In the genomic region with DNA sequence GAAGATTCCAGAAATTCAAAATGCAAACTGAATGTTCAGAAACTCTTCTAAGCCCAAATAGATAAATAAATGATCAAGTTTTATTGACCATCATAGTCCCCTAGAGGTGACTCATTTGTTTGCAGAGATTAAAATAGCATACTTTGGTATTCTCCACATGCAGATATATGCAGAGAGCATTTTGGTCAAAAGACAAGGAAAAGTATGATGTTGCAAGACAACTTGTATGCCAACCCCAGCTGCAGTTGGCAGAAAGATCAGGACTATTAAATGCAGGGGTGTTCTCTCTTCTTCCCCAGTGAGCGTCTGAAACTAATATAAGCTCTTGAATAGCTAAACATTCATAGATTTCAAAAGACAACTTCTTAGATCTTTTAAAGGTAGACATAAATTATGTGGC, we compare ENCODE assay signal across 25 cellular contexts.
A peak's percentile ranks its signal among the peaks of the same experiment; 100 is the strongest.
DNase-seq lines count a peak whose midpoint lies in the region; ATAC-seq, FAIRE-seq and TF ChIP-seq lines count a peak whose summit lies in the region.
"Had no signal": no experiment of that assay in that cellular context is flagged by ENCODE, and none has a peak within 500 bp of the region (broad histone marks: within the 10 kb centered on the region; RNA-seq: fewer than 3 reads in every experiment).

No MANE protein-coding gene starts in this region.

- H3K36me3 ChIP-seq in BJ (ENCODE audit: control insufficient read depth, insufficient read depth, low read length), result no peaks in the 10 kb centered on the region
- no peaks in the 10 kb centered on the region for H3K36me3 ChIP-seq in astrocyte (ENCODE audit: insufficient read depth, low read length)
- H3K36me3 ChIP-seq: HAP-1, sigmoid colon, suprapubic skin, uterus had no signal

- TF ChIP-seq CTCF in BJ (IDR thresholded peaks at IDR 0.05; ENCODE audit: insufficient read depth, low read depth, low read length), result no peak
- no peak for TF ChIP-seq CTCF in HFF-Myc (IDR thresholded peaks at IDR 0.05; ENCODE audit: low read depth, low read length, missing control alignments)
- no peak for TF ChIP-seq CTCF in astrocyte (IDR thresholded peaks at IDR 0.05; ENCODE audit: insufficient read depth, low read depth, low read length)

- no peak overlapping the region for H3K4me2 ChIP-seq in astrocyte (ENCODE audit: low read length)

- no peak overlapping the region for H3K27ac Mint-ChIP-seq in astrocyte (ENCODE audit: unreplicated experiment)
- no peak overlapping the region for H3K27ac Mint-ChIP-seq in stimulated activated naive B cell treated with anti-CD40 and anti-IgM and Interleukin-4, amounts not matched to agents 10 μg/mL and 1 μg/mL and 100 μg/mL, for 72 hours
- H3K27ac Mint-ChIP-seq in natural killer cell treated with Interleukin-12 subunit alpha and Interleukin-12 subunit beta and Interleukin-15 and Interleukin-18, amount 100 ng/mL, for 72 hours, result no peak overlapping the region
- H3K27ac Mint-ChIP-seq: activated T-cell treated with anti-CD3 and anti-CD28 coated beads, Interleukin-2, amount 50 U/mL, for 24 hours; CD4-positive, alpha-beta T cell; progenitor cell of endocrine pancreas had no signal

- POLR2A ChIA-PET in BJ (lab: Charles Lee), result no interaction called here

- no peaks in the 10 kb centered on the region for H3K9me3 ChIP-seq in astrocyte (ENCODE audit: insufficient read depth, low read depth, low read length)
- H3K9me3 ChIP-seq: HAP-1, uterus had no signal

- H3K9me3 Mint-ChIP-seq in astrocyte (ENCODE audit: unreplicated experiment), result no peaks in the 10 kb centered on the region
- H3K9me3 Mint-ChIP-seq in stimulated activated naive B cell treated with anti-CD40 and anti-IgM and Interleukin-4, amounts not matched to agents 10 μg/mL and 1 μg/mL and 100 μg/mL, for 72 hours, result peaks cover 0 to 4% of the 10 kb centered on the region in 2 donors
- peaks cover 3% of the 10 kb centered on the region for H3K9me3 Mint-ChIP-seq in natural killer cell treated with Interleukin-12 subunit alpha and Interleukin-12 subunit beta and Interleukin-15 and Interleukin-18, amount 100 ng/mL, for 72 hours

- H3K27me3 ChIP-seq in BJ (ENCODE audit: control insufficient read depth, insufficient read depth, low read length) (no peaks in the 10 kb centered on the region), astrocyte (ENCODE audit: insufficient read depth, low read length) (no peaks in the 10 kb centered on the region)
- H3K27me3 ChIP-seq: sigmoid colon, suprapubic skin, uterus had no signal

- no peak overlapping the region for H2AFZ ChIP-seq in astrocyte (ENCODE audit: low read depth, low read length)

- no peak overlapping the region for H3K27ac ChIP-seq in astrocyte (ENCODE audit: low read depth, low read length)
- H3K27ac ChIP-seq: sigmoid colon, suprapubic skin, uterus had no signal

- no peaks in the 10 kb centered on the region for H3K4me1 Mint-ChIP-seq in astrocyte (ENCODE audit: low read depth, unreplicated experiment)
- peaks cover 3 to 6% of the 10 kb centered on the region in 2 donors for H3K4me1 Mint-ChIP-seq in stimulated activated naive B cell treated with anti-CD40 and anti-IgM and Interleukin-4, amounts not matched to agents 10 μg/mL and 1 μg/mL and 100 μg/mL, for 72 hours
- peaks cover 0 to 5% of the 10 kb centered on the region in 2 donors for H3K4me1 Mint-ChIP-seq in natural killer cell treated with Interleukin-12 subunit alpha and Interleukin-12 subunit beta and Interleukin-15 and Interleukin-18, amount 100 ng/mL, for 72 hours (ENCODE audit: low read depth in 2 of 2)

- H3K79me2 ChIP-seq in astrocyte (ENCODE audit: insufficient read depth, low read length), result no peaks in the 10 kb centered on the region

- CTCF ChIA-PET in BJ (lab: Yijun Ruan, JAX), result interaction anchor here (0.7 to 1.2 kb wide), 3 partner anchors 10 to 29 kb away, joined by 3 read pairs; no protein-coding TSS in a partner anchor

- no peaks in the 10 kb centered on the region for H3K27me3 Mint-ChIP-seq in astrocyte (ENCODE audit: low read depth, unreplicated experiment)
- H3K27me3 Mint-ChIP-seq in stimulated activated naive B cell treated with anti-CD40 and anti-IgM and Interleukin-4, amounts not matched to agents 10 μg/mL and 1 μg/mL and 100 μg/mL, for 72 hours, result no peaks in the 10 kb centered on the region
- H3K27me3 Mint-ChIP-seq in natural killer cell treated with Interleukin-12 subunit alpha and Interleukin-12 subunit beta and Interleukin-15 and Interleukin-18, amount 100 ng/mL, for 72 hours, result no peaks in the 10 kb centered on the region
- H3K27me3 Mint-ChIP-seq: activated T-cell treated with anti-CD3 and anti-CD28 coated beads, Interleukin-2, amount 50 U/mL, for 24 hours; CD4-positive, alpha-beta T cell; progenitor cell of endocrine pancreas had no signal

- peak; percentile 29 for FAIRE-seq in astrocyte (lab: Jason Lieb, UNC)
- FAIRE-seq: GM12878, TTC549 had no signal

- no peak overlapping the region for H3K9ac ChIP-seq in astrocyte (ENCODE audit: low read length)

- H3K36me3 Mint-ChIP-seq in astrocyte (ENCODE audit: low read depth, unreplicated experiment), result no peaks in the 10 kb centered on the region
- H3K36me3 Mint-ChIP-seq in stimulated activated naive B cell treated with anti-CD40 and anti-IgM and Interleukin-4, amounts not matched to agents 10 μg/mL and 1 μg/mL and 100 μg/mL, for 72 hours, result peaks cover 2 to 6% of the 10 kb centered on the region in 2 donors
- no peaks in the 10 kb centered on the region for H3K36me3 Mint-ChIP-seq in natural killer cell treated with Interleukin-12 subunit alpha and Interleukin-12 subunit beta and Interleukin-15 and Interleukin-18, amount 100 ng/mL, for 72 hours

- no peak for ATAC-seq in stimulated activated naive B cell treated with anti-CD40 and anti-IgM and Interleukin-4, amounts not matched to agents 10 μg/mL and 1 μg/mL and 100 μg/mL, for 72 hours (replicated peaks)
- no peak for ATAC-seq in HG03469 (IDR thresholded peaks at IDR 0.05; ENCODE audit: unreplicated experiment)
- no peak for ATAC-seq in natural killer cell treated with Interleukin-12 subunit alpha and Interleukin-12 subunit beta and Interleukin-15 and Interleukin-18, amount 100 ng/mL, for 72 hours
- ATAC-seq: GM12878, Right ventricle myocardium inferior had no signal

- H3K4me3 Mint-ChIP-seq in astrocyte (ENCODE audit: unreplicated experiment), result no peak overlapping the region
- H3K4me3 Mint-ChIP-seq in stimulated activated naive B cell treated with anti-CD40 and anti-IgM and Interleukin-4, amounts not matched to agents 10 μg/mL and 1 μg/mL and 100 μg/mL, for 72 hours, result no peak overlapping the region
- no peak overlapping the region for H3K4me3 Mint-ChIP-seq in natural killer cell treated with Interleukin-12 subunit alpha and Interleukin-12 subunit beta and Interleukin-15 and Interleukin-18, amount 100 ng/mL, for 72 hours
- H3K4me3 Mint-ChIP-seq: activated T-cell treated with anti-CD3 and anti-CD28 coated beads, Interleukin-2, amount 50 U/mL, for 24 hours; CD4-positive, alpha-beta T cell had no signal

- H3K4me1 ChIP-seq in astrocyte (ENCODE audit: insufficient read depth, low read length), result no peaks in the 10 kb centered on the region
- H3K4me1 ChIP-seq: HAP-1, sigmoid colon, suprapubic skin, uterus had no signal

- no peaks in the 10 kb centered on the region for H4K20me1 ChIP-seq in astrocyte (ENCODE audit: insufficient read depth, low read length)

- peak; percentile 26 for DNase-seq in BJ (ENCODE audit: low read depth)
- peak; percentile 5 for DNase-seq in HFF-Myc (ENCODE audit: extremely low read depth, low read depth)
- no peak for DNase-seq in astrocyte (ENCODE audit: low read depth)
- DNase-seq in hepatic stellate cell (ENCODE audit: low spot score), result peak; percentile 5
- DNase-seq in stimulated activated naive B cell treated with anti-CD40 and anti-IgM and Interleukin-4, amounts not matched to agents 10 μg/mL and 1 μg/mL and 100 μg/mL, for 72 hours, result no peak
- DNase-seq in natural killer cell treated with Interleukin-12 subunit alpha and Interleukin-12 subunit beta and Interleukin-15 and Interleukin-18, amount 100 ng/mL, for 72 hours (ENCODE audit: low spot score), result no peak
- DNase-seq in Kasumi-1 (lab: John Stamatoyannopoulos, UW), result no peak
- DNase-seq: activated CD8-positive, alpha-beta memory T cell treated with anti-CD3 and anti-CD28 coated beads for 24 hours; activated T-cell treated with anti-CD3 and anti-CD28 coated beads, Interleukin-2, amount 50 U/mL, for 24 hours; caudate nucleus; CD4-positive, alpha-beta T cell; DMS 273 treated with DMSO at 0.1 percent for 48 hours; GF-D8; NCI-H1694 treated with DMSO at 0.1 percent for 48 hours; NCI-H774; sigmoid colon; uterus had no signal

- no peak overlapping the region for H3K4me3 ChIP-seq in BJ (ENCODE audit: low read depth, low read length)
- no peak overlapping the region for H3K4me3 ChIP-seq in HFF-Myc (replicated peaks; ENCODE audit: low read depth, low read length)
- no peak overlapping the region for H3K4me3 ChIP-seq in astrocyte (ENCODE audit: insufficient read depth, low read depth, low read length)
- H3K4me3 ChIP-seq: GM12878, HAP-1, lung, sigmoid colon, suprapubic skin, uterus had no signal

Comparison
In these comparisons a context has a peak if more than half of its experiments do, and no peak if none do; other contexts are left out.
1. DNase-seq: peak in BJ (single experiment), HFF-Myc (single experiment) and hepatic stellate cell (single experiment); none in astrocyte (single experiment), stimulated activated naive B cell treated with anti-CD40 and anti-IgM and Interleukin-4, amounts not matched to agents 10 μg/mL and 1 μg/mL and 100 μg/mL, for 72 hours (single experiment), natural killer cell treated with Interleukin-12 subunit alpha and Interleukin-12 subunit beta and Interleukin-15 and Interleukin-18, amount 100 ng/mL, for 72 hours (single experiment) and Kasumi-1 (0 of 2).